ENCODE assay signal across 8 cellular contexts in genomic region chr11:124673333-124674167, GRCh38. TPM values are rescaled to one million over a fixed set of nuclear protein-coding genes. Genes with fewer than 3 reads are reported as not detected.
DNase-seq lines count a peak whose midpoint lies in the region; ATAC-seq, FAIRE-seq and TF ChIP-seq lines count a peak whose summit lies in the region.

A gene with protein sequence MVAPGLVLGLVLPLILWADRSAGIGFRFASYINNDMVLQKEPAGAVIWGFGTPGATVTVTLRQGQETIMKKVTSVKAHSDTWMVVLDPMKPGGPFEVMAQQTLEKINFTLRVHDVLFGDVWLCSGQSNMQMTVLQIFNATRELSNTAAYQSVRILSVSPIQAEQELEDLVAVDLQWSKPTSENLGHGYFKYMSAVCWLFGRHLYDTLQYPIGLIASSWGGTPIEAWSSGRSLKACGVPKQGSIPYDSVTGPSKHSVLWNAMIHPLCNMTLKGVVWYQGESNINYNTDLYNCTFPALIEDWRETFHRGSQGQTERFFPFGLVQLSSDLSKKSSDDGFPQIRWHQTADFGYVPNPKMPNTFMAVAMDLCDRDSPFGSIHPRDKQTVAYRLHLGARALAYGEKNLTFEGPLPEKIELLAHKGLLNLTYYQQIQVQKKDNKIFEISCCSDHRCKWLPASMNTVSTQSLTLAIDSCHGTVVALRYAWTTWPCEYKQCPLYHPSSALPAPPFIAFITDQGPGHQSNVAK (minus strand): TSS chr11:124673739. CDS start chr11:124673708, 31 bp downstream.
Gene SPA17, plus strand, starts transcription at chr11:124673904. Its CDS starts 1,361 bp downstream, at chr11:124675265.

- 0 to 1% methylated on average over 15 to 38 of the region's 58 CpGs for WGBS in esophagus squamous epithelium, 2 donors

- peaks cover 10 to 18% (median 16%) of the 10 kb centered on the region in 3 donors for H3K4me1 Mint-ChIP-seq in IgD-negative memory B cell
- H3K4me1 Mint-ChIP-seq in activated T-helper 1 cell treated with anti-CD3 and anti-CD28 coated beads, Interleukin-12 subunit alpha, Interleukin-12 subunit beta, Interleukin-2, Interleukin-4 antibody, amounts not matched to agents 30 ng/mL and 10 ng/mL and 1 ng/mL, durations not matched to agents 14 hours and 24 hours and 36 hours (ENCODE audit: low read depth): peaks cover 29% of the 10 kb centered on the region

- peak; percentile 94 for ATAC-seq in GM21529 (IDR thresholded peaks at IDR 0.05; ENCODE audit: unreplicated experiment)

- peak within 1 kb of the TSS; percentile 99 to 100 (median 99) for H3K27ac Mint-ChIP-seq in IgD-negative memory B cell
- H3K27ac Mint-ChIP-seq in activated T-helper 1 cell treated with anti-CD3 and anti-CD28 coated beads, Interleukin-12 subunit alpha, Interleukin-12 subunit beta, Interleukin-2, Interleukin-4 antibody, amounts not matched to agents 30 ng/mL and 10 ng/mL and 1 ng/mL, durations not matched to agents 14 hours and 24 hours and 36 hours: peak within 1 kb of the TSS; percentile 89

- peaks cover 7 to 41% (median 17%) of the 10 kb centered on the region in 3 donors for H3K4me1 ChIP-seq in esophagus squamous epithelium
- peaks cover 0 to 6% of the 10 kb centered on the region in 2 donors for H3K4me1 ChIP-seq in muscle layer of duodenum (ENCODE audit: control insufficient read depth in 1 of 2, insufficient read depth in 2 of 2, low read length in 2 of 2)

- no peaks in the 10 kb centered on the region for H3K27me3 Mint-ChIP-seq in IgD-negative memory B cell
- H3K27me3 Mint-ChIP-seq in activated T-helper 1 cell treated with anti-CD3 and anti-CD28 coated beads, Interleukin-12 subunit alpha, Interleukin-12 subunit beta, Interleukin-2, Interleukin-4 antibody, amounts not matched to agents 30 ng/mL and 10 ng/mL and 1 ng/mL, durations not matched to agents 14 hours and 24 hours and 36 hours (ENCODE audit: insufficient read depth): peaks cover 5% of the 10 kb centered on the region

- peak in 1 of 6 experiments; percentile 10 for TF ChIP-seq CTCF in esophagus squamous epithelium (IDR thresholded peaks at IDR 0.05)

- no peaks in the 10 kb centered on the region for H3K9me3 Mint-ChIP-seq in IgD-negative memory B cell
- H3K9me3 Mint-ChIP-seq in activated T-helper 1 cell treated with anti-CD3 and anti-CD28 coated beads, Interleukin-12 subunit alpha, Interleukin-12 subunit beta, Interleukin-2, Interleukin-4 antibody, amounts not matched to agents 30 ng/mL and 10 ng/mL and 1 ng/mL, durations not matched to agents 14 hours and 24 hours and 36 hours: peaks cover 5% of the 10 kb centered on the region

- no peaks in the 10 kb centered on the region for H3K27me3 ChIP-seq in esophagus squamous epithelium
- no peaks in the 10 kb centered on the region for H3K27me3 ChIP-seq in muscle layer of duodenum (ENCODE audit: low read depth, low read length)

- H3K27ac ChIP-seq in esophagus squamous epithelium (peak within 1 kb of the TSS; percentile 85 to 91 (median 90)), muscle layer of duodenum (ENCODE audit: low read length) (peak within 1 kb of the TSS; percentile 88)

- peaks cover 2% of the 10 kb centered on the region for H3K36me3 Mint-ChIP-seq in IgD-negative memory B cell
- H3K36me3 Mint-ChIP-seq in activated T-helper 1 cell treated with anti-CD3 and anti-CD28 coated beads, Interleukin-12 subunit alpha, Interleukin-12 subunit beta, Interleukin-2, Interleukin-4 antibody, amounts not matched to agents 30 ng/mL and 10 ng/mL and 1 ng/mL, durations not matched to agents 14 hours and 24 hours and 36 hours (ENCODE audit: low read depth): peaks cover 2% of the 10 kb centered on the region

- intact Hi-C loops in activated T-helper 1 cell treated with anti-CD3 and anti-CD28 coated beads, Interleukin-12 subunit alpha, Interleukin-12 subunit beta, Interleukin-2, Interleukin-4 antibody, amounts not matched to agents 30 ng/mL and 10 ng/mL and 1 ng/mL, durations not matched to agents 14 hours and 24 hours and 36 hours (cut with micrococcal nuclease): loop anchor here (1.0 to 10.0 kb wide), 13 partner anchors 51 to 1214 kb away; partner anchors contain the start of genes CCDC15, EI24, HYLS1 and MSANTD2
- intact Hi-C loops in esophagus squamous epithelium (cut with DNase I): loop anchor here (5.0 kb wide), 1 partner anchor 69 kb away; no protein-coding TSS in a partner anchor

- peak; percentile 49 for FAIRE-seq in RCC 7860 (lab: Jason Lieb, UNC)

- H3K4me3 ChIP-seq in esophagus squamous epithelium: peak within 1 kb of the TSS; percentile 62 to 86 (median 77)
- peak within 1 kb of the TSS; percentile 75 to 81 for H3K4me3 ChIP-seq in muscle layer of duodenum (ENCODE audit: low read depth in 1 of 2, low read length in 2 of 2)

- no peaks in the 10 kb centered on the region for H3K9me3 ChIP-seq in esophagus squamous epithelium
- no peaks in the 10 kb centered on the region for H3K9me3 ChIP-seq in muscle layer of duodenum (ENCODE audit: control insufficient read depth in 1 of 2, low read length in 2 of 2)

- H3K36me3 ChIP-seq in esophagus squamous epithelium (no peaks in the 10 kb centered on the region), muscle layer of duodenum (ENCODE audit: control insufficient read depth in 1 of 2, insufficient read depth in 2 of 2, low read length in 2 of 2) (no peaks in the 10 kb centered on the region)

- TF ChIP-seq POLR2A in esophagus squamous epithelium (IDR thresholded peaks at IDR 0.05): peak in 2 of 4 donors; percentile 28 to 54

- H3K4me3 Mint-ChIP-seq in IgD-negative memory B cell: peak within 1 kb of the TSS; percentile 89 to 98 (median 93)
- H3K4me3 Mint-ChIP-seq in activated T-helper 1 cell treated with anti-CD3 and anti-CD28 coated beads, Interleukin-12 subunit alpha, Interleukin-12 subunit beta, Interleukin-2, Interleukin-4 antibody, amounts not matched to agents 30 ng/mL and 10 ng/mL and 1 ng/mL, durations not matched to agents 14 hours and 24 hours and 36 hours: peak within 1 kb of the TSS; percentile 89

- peak; percentile 83 for DNase-seq in DMS153 treated with DMSO at 0.1 percent for 48 hours (lab: John Stamatoyannopoulos, UW; ENCODE audit: unreplicated experiment)
- peak; percentile 84 for DNase-seq in RCC 7860 (ENCODE audit: low spot score)
- DNase-seq in activated T-helper 1 cell treated with anti-CD3 and anti-CD28 coated beads, Interleukin-12 subunit alpha, Interleukin-12 subunit beta, Interleukin-2, Interleukin-4 antibody, amounts not matched to agents 30 ng/mL and 10 ng/mL and 1 ng/mL, durations not matched to agents 14 hours and 24 hours and 36 hours (ENCODE audit: low spot score): peak; percentile 86
- peak; percentile 90 for DNase-seq in esophagus squamous epithelium (lab: John Stamatoyannopoulos, UW)
- peak; percentile 75 for DNase-seq in stimulated activated CD8-positive, alpha-beta memory T cell treated with anti-CD3 and anti-CD28 coated beads, Interleukin-7, amount 100 ng/mL, for 24 hours (ENCODE audit: low read depth)

RNA-seq across cellular contexts. Expression of the first gene that starts in this region (rescaled TPM):
- polyA plus RNA-seq in IgD-negative memory B cell: 1.4 TPM
- 4.9 and 5.2 TPM in 2 replicates for total RNA-seq in activated T-helper 1 cell treated with anti-CD3 and anti-CD28 coated beads, Interleukin-12 subunit alpha, Interleukin-12 subunit beta, Interleukin-2, Interleukin-4 antibody, amounts not matched to agents 30 ng/mL and 10 ng/mL and 1 ng/mL, durations not matched to agents 14 hours and 24 hours and 36 hours
- total RNA-seq in esophagus squamous epithelium: 10 to 100 TPM in 1 of 4 donors, 1 to 10 TPM in 3; 5.7 to 19.6 (median 8.0) TPM

RNA-seq across cellular contexts. Expression of gene SPA17, which starts in this region (rescaled TPM):
- polyA plus RNA-seq in IgD-negative memory B cell: 1.0 TPM
- 1.7 and 2.4 TPM in 2 replicates for total RNA-seq in activated T-helper 1 cell treated with anti-CD3 and anti-CD28 coated beads, Interleukin-12 subunit alpha, Interleukin-12 subunit beta, Interleukin-2, Interleukin-4 antibody, amounts not matched to agents 30 ng/mL and 10 ng/mL and 1 ng/mL, durations not matched to agents 14 hours and 24 hours and 36 hours
- total RNA-seq in esophagus squamous epithelium: 1 to 10 TPM; 2.3 to 8.5 (median 6.0) TPM

Comparison
In these comparisons a context has a peak if more than half of its experiments do, and no peak if none do; other contexts are left out.
1. Peak in every context shown above with its lines: DNase-seq, ATAC-seq, H3K4me3 ChIP-seq and H3K27ac ChIP-seq.